Comparison of ENCODE assay signal across 17 cellular contexts in genomic region chr9:137186385-137186784, GRCh38. TPM values are rescaled to one million over a fixed set of nuclear protein-coding genes. Genes with fewer than 3 reads are reported as not detected.
DNase-seq lines count a peak whose midpoint lies in the region; ATAC-seq, FAIRE-seq and TF ChIP-seq lines count a peak whose summit lies in the region.
"Had no signal": no experiment of that assay in that cellular context is flagged by ENCODE, and none has a peak within 500 bp of the region (broad histone marks: within the 10 kb centered on the region; RNA-seq: fewer than 3 reads in every experiment).

No MANE protein-coding gene starts in this region.

- CTCF ChIA-PET in MCF 10A (lab: Yijun Ruan, JAX) (interaction anchor here (0.5 kb wide), 1 partner anchor 51 kb away, joined by 3 read pairs; no protein-coding TSS in a partner anchor), mammary epithelial cell (lab: Charles Lee; ENCODE audit: low non-redundant PET) (no interaction called here)

- TF ChIP-seq POLR2A in GM12892 (IDR thresholded peaks at IDR 0.05; ENCODE audit: low read depth, low read length): no peak

- H3K27ac Mint-ChIP-seq in MCF 10A (ENCODE audit: low read depth, unreplicated experiment) (no peak overlapping the region), immature natural killer cell (peak overlapping the region in 2 of 6 donors; percentile 29 to 69)

- TF ChIP-seq CTCF in MCF 10A (IDR thresholded peaks at IDR 0.05; ENCODE audit: unreplicated experiment) (no peak), mammary epithelial cell (conservative IDR thresholded peaks at IDR 0.05 in 1 of 2, IDR thresholded peaks at IDR 0.05 in 1 of 2; ENCODE audit: extremely low read depth in 1 of 2, insufficient read depth in 1 of 2, low read depth in 1 of 2, low read length in 2 of 2) (no peak), VCaP (conservative IDR thresholded peaks at IDR 0.05) (no peak)

- POLR2A ChIA-PET in MCF 10A (lab: Yijun Ruan, JAX): interaction anchor here (3.7 kb wide), 1 partner anchor 56 kb away, joined by 41 read pairs; no protein-coding TSS in a partner anchor

- H3K4me3 ChIP-seq in mammary epithelial cell (replicated peaks in 1 of 3; ENCODE audit: insufficient read depth in 1 of 3, low read depth in 2 of 3, low read length in 3 of 3) (no peak overlapping the region), stomach smooth muscle (ENCODE audit: low read length in 2 of 2) (peak overlapping the region; percentile 96 to 98)
- H3K4me3 ChIP-seq: cardiac muscle cell, ovary, testis had no signal

- H2AFZ ChIP-seq in mammary epithelial cell (ENCODE audit: low read depth, low read length): no peak overlapping the region

- H3K36me3 ChIP-seq in mammary epithelial cell (ENCODE audit: insufficient read depth, low read length) (peaks cover under 1% of the 10 kb centered on the region), stomach smooth muscle (ENCODE audit: control insufficient read depth in 2 of 2, insufficient read depth in 2 of 2, low read length in 2 of 2) (peaks cover 25 to 43% of the 10 kb centered on the region in 2 donors)
- H3K36me3 ChIP-seq: ovary had no signal

- no peak overlapping the region for H3K4me2 ChIP-seq in mammary epithelial cell (ENCODE audit: insufficient read depth, low read depth, low read length)

- peaks cover 28% of the 10 kb centered on the region for H3K4me1 ChIP-seq in mammary epithelial cell (ENCODE audit: insufficient read depth, low read length)
- H3K4me1 ChIP-seq in stomach smooth muscle (ENCODE audit: control insufficient read depth, insufficient read depth, low read length): peaks cover 50% of the 10 kb centered on the region

- H3K9me3 ChIP-seq in mammary epithelial cell (replicated peaks; ENCODE audit: insufficient read depth, low read length) (no peaks in the 10 kb centered on the region), stomach smooth muscle (ENCODE audit: control insufficient read depth in 2 of 2, low read length in 2 of 2) (no peaks in the 10 kb centered on the region)
- H3K9me3 ChIP-seq: ovary, testis had no signal

- FAIRE-seq in GM12892 (lab: Jason Lieb, UNC): no peak

- BruUV-seq in MCF 10A (replicated peaks; lab: Mats Ljungman, UMichigan): no TSS peak
- no TSS peak for BruUV-seq in mammary epithelial cell (replicated peaks; lab: Mats Ljungman, UMichigan)

- no peak for ATAC-seq in HG02610 (IDR thresholded peaks at IDR 0.05; ENCODE audit: unreplicated experiment)
- no peak for ATAC-seq in GM18867 (IDR thresholded peaks at IDR 0.05; ENCODE audit: unreplicated experiment)

- in situ Hi-C loops in mammary epithelial cell (cut with MboI; ENCODE audit: low sequenced_read_pairs in 2 of 2): loop anchor here in 1 of 2 donors (5.0 kb wide), 1 partner anchor 41 kb away; the partner anchor contains the start of genes CYSRT1 and RNF224

- no peaks in the 10 kb centered on the region for H3K27me3 Mint-ChIP-seq in MCF 10A (ENCODE audit: insufficient read depth, unreplicated experiment)
- H3K27me3 Mint-ChIP-seq in immature natural killer cell (ENCODE audit: low read depth in 3 of 3): peaks cover 2 to 14% (median 9%) of the 10 kb centered on the region in 3 donors

- dilution Hi-C loops in mammary epithelial cell (cut with HindIII; ENCODE audit: low sequenced_read_pairs): no loop called here

- H3K9ac ChIP-seq in mammary epithelial cell (ENCODE audit: insufficient read depth, low read length) (no peak overlapping the region), stomach smooth muscle (ENCODE audit: low read length in 2 of 2) (no peak overlapping the region)

- peaks cover 2% of the 10 kb centered on the region for H4K20me1 ChIP-seq in mammary epithelial cell (ENCODE audit: insufficient read depth, low read length)

- no peaks in the 10 kb centered on the region for H3K27me3 ChIP-seq in mammary epithelial cell (ENCODE audit: insufficient read depth, low read length)
- no peaks in the 10 kb centered on the region for H3K27me3 ChIP-seq in stomach smooth muscle (ENCODE audit: control insufficient read depth in 1 of 2, insufficient read depth in 2 of 2, low read length in 2 of 2)
- H3K27me3 ChIP-seq: cardiac muscle cell, ovary, testis had no signal

- WGBS in mammary epithelial cell (ENCODE audit: low coverage, missing lambda C conversion rate): 76% methylated on average over 6 of the region's 6 CpGs

- no peak overlapping the region for H3K27ac ChIP-seq in mammary epithelial cell (ENCODE audit: insufficient read depth, low read depth, low read length)
- H3K27ac ChIP-seq in VCaP: peak overlapping the region; percentile 16; the same call in 1 of the 2 replicates
- H3K27ac ChIP-seq in stomach smooth muscle (ENCODE audit: low read length): no peak overlapping the region
- H3K27ac ChIP-seq: C4-2B, cardiac muscle cell, ovary, SK-N-MC, testis had no signal

- H3K4me3 Mint-ChIP-seq in MCF 10A (ENCODE audit: unreplicated experiment): peak overlapping the region; percentile 94
- H3K4me3 Mint-ChIP-seq in immature natural killer cell: peak overlapping the region in 4 of 5 donors; percentile 91 to 94 (median 94)

- DNase-seq in MCF 10A (ENCODE audit: unreplicated experiment): no peak
- DNase-seq in mammary epithelial cell: no peak
- no peak for DNase-seq in immature natural killer cell
- no peak for DNase-seq in GM12892 (ENCODE audit: insufficient read length)
- DNase-seq: NCI-H1092 treated with DMSO at 0.1 percent for 48 hours; NCI-H69; ovary; stimulated activated CD4-positive, alpha-beta T cell treated with anti-CD3 and anti-CD28 coated beads, Interleukin-4, amount 100 ng/mL, for 24 hours; testis had no signal

- no peaks in the 10 kb centered on the region for H3K9me3 Mint-ChIP-seq in MCF 10A (ENCODE audit: unreplicated experiment)
- H3K9me3 Mint-ChIP-seq in immature natural killer cell: no peaks in the 10 kb centered on the region

- intact Hi-C loops in MCF 10A (cut with micrococcal nuclease): no loop called here
- intact Hi-C loops in mammary epithelial cell (cut with micrococcal nuclease): no loop called here

- H3K36me3 Mint-ChIP-seq in MCF 10A (ENCODE audit: insufficient read depth, unreplicated experiment): peaks cover 34% of the 10 kb centered on the region
- H3K36me3 Mint-ChIP-seq in immature natural killer cell: peaks cover 4 to 15% (median 5%) of the 10 kb centered on the region in 3 donors

- H3K4me1 Mint-ChIP-seq in MCF 10A (ENCODE audit: insufficient read depth, unreplicated experiment): peaks cover 10% of the 10 kb centered on the region
- peaks cover 38 to 40% of the 10 kb centered on the region in 2 donors for H3K4me1 Mint-ChIP-seq in immature natural killer cell

- H3K79me2 ChIP-seq in mammary epithelial cell (ENCODE audit: insufficient read depth, low read length): peaks cover 52% of the 10 kb centered on the region

RNA-seq across cellular contexts. Expression of gene ANAPC2, which starts 2.0 kb away (rescaled TPM):
- total RNA-seq in MCF 10A (2022) (42.1 and 43.6 TPM in 2 replicates), mammary epithelial cell (10 to 100 TPM; 15.5 to 45.3 TPM)
- polyA plus RNA-seq in mammary epithelial cell (16.7 TPM), immature natural killer cell (1 to 10 TPM; 4.2 to 7.0 (median 5.3) TPM)
- polyA minus RNA-seq in mammary epithelial cell: 8.6 TPM
- polyA plus RNA-seq in GM12892 (2012; ENCODE audit: missing spikeins): 22.5 TPM

RNA-seq across cellular contexts. Expression of gene SSNA1, which starts 2.1 kb away (rescaled TPM):
- total RNA-seq in MCF 10A (2022) (81.4 and 82.6 TPM in 2 replicates), mammary epithelial cell (10 to 100 TPM; 36.2 to 70.2 TPM)
- polyA plus RNA-seq in mammary epithelial cell (88.5 TPM), immature natural killer cell (100 to 1,000 TPM; 164 to 191 (median 181) TPM)
- polyA minus RNA-seq in mammary epithelial cell: 35.8 TPM
- polyA plus RNA-seq in GM12892 (2012; ENCODE audit: missing spikeins): 55.4 TPM

RNA-seq across cellular contexts. Expression of gene TPRN, which starts 14.2 kb away (rescaled TPM):
- total RNA-seq in MCF 10A (2022) (12.6 and 13.4 TPM in 2 replicates), mammary epithelial cell (10 to 100 TPM in 1 of 2 donors, 1 to 10 TPM in 1; 4.0 to 10.5 TPM)
- polyA plus RNA-seq in mammary epithelial cell (3.3 TPM), immature natural killer cell (1 to 10 TPM in 1 of 3 donors, under 1 TPM in 2; 0.11 to 1.1 (median 0.60) TPM)
- 1.7 TPM for polyA minus RNA-seq in mammary epithelial cell
- polyA plus RNA-seq in GM12892 (2012; ENCODE audit: missing spikeins): 4.1 TPM

RNA-seq across cellular contexts. Expression of gene TMEM210, which starts 14.5 kb away (rescaled TPM):
- total RNA-seq in MCF 10A (2022): not detected in 2 replicates
- not detected for total RNA-seq in mammary epithelial cell
- polyA plus RNA-seq in mammary epithelial cell: not detected
- polyA minus RNA-seq in mammary epithelial cell: not detected
- polyA plus RNA-seq in immature natural killer cell: not detected
- polyA plus RNA-seq in GM12892 (2012; ENCODE audit: missing spikeins): not detected
- total RNA-seq: cardiac muscle cell, fibroblast of lung, ovary had no signal
- polyA plus RNA-seq: cardiac muscle cell, fibroblast of lung, ovary had no signal

RNA-seq across cellular contexts. Expression of gene LRRC26, which starts 16.5 kb away (rescaled TPM):
- total RNA-seq in MCF 10A (2022): not detected in 2 replicates
- total RNA-seq in mammary epithelial cell: under 1 TPM in 1 of 2 donors, not detected in 1; 0.17 TPM
- polyA plus RNA-seq in mammary epithelial cell: not detected
- not detected for polyA minus RNA-seq in mammary epithelial cell
- 1 to 10 TPM in 1 of 3 donors, under 1 TPM in 1, not detected in 1; 0.22 to 2.1 TPM for polyA plus RNA-seq in immature natural killer cell
- polyA plus RNA-seq in GM12892 (2012; ENCODE audit: missing spikeins): not detected
- total RNA-seq: cardiac muscle cell, fibroblast of lung had no signal
- polyA plus RNA-seq: fibroblast of lung, ovary had no signal

Comparison
In these comparisons a context has a peak if more than half of its experiments do, and no peak if none do; other contexts are left out.
1. H3K4me3 ChIP-seq: peak in stomach smooth muscle (2 of 2); none in mammary epithelial cell (0 of 3).